In the genomic region with DNA sequence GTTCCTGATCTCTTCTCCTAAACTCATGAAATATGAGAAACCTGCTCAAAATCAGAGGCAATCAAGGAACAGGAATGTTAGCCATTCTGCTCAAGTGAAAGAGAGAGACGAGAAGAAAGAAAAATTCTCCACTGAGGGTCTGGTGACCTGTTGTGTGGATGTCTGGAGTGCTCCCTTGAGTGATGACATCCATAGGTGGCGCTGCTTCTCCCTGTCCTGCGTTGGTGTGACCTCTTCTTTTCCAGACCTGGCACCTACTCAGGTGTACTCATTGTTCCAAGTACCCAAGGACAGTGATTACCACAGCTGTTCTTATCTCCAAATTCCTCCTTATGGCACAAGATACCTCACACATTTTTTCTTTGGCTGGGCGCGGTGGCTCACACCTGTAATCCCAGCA, we compare ENCODE assay signal across 1 cellular context.
TF ChIP-seq lines count a peak whose summit lies in the region.

No MANE protein-coding gene starts in this region.

TF ChIP-seq in K562, 482 proteins besides CTCF, POLR2A, EP300 and RAD21:
- TF ChIP-seq CBX2 (IDR thresholded peaks at IDR 0.05; ENCODE audit: insufficient read depth, low read length, poor library complexity, severe bottlenecking): no peak
- no peak for TF ChIP-seq KDM2B (CRISPR knock-in tag; IDR thresholded peaks at IDR 0.05)
- no peak for TF ChIP-seq CSDE1 (IDR thresholded peaks at IDR 0.05)
- no peak for TF ChIP-seq MTF1 (CRISPR knock-in tag; IDR thresholded peaks at IDR 0.05; ENCODE audit: borderline replicate concordance)
- TF ChIP-seq PHTF2 (CRISPR knock-in tag; IDR thresholded peaks at IDR 0.05): no peak
- no peak for TF ChIP-seq GMEB1 (CRISPR knock-in tag; IDR thresholded peaks at IDR 0.05)
- TF ChIP-seq EP400 (IDR thresholded peaks at IDR 0.05): no peak
- TF ChIP-seq CBX3 (IDR thresholded peaks at IDR 0.05; ENCODE audit: borderline replicate concordance in 1 of 2, low read length in 2 of 2): no peak
TF ChIP-seq in K562: peak in this region for 0.
